ENCODE assay signal across 16 cellular contexts in genomic region chr7:9691286-9691685, GRCh38.
DNase-seq lines count a peak whose midpoint lies in the region; ATAC-seq and TF ChIP-seq lines count a peak whose summit lies in the region.
"Had no signal": no experiment of that assay in that cellular context is flagged by ENCODE, and none has a peak within 500 bp of the region (broad histone marks: within the 10 kb centered on the region; RNA-seq: fewer than 3 reads in every experiment).

No MANE protein-coding gene starts in this region.

- H4K8ac ChIP-seq in H9 (replicated peaks; ENCODE audit: insufficient read length, low read depth, low read length), result no peak overlapping the region

- H3F3A ChIP-seq in neural progenitor cell (ENCODE audit: low read depth), result no peaks in the 10 kb centered on the region

- H3K27ac ChIP-seq in H9 (ENCODE audit: insufficient read length, low read depth, low read length) (no peak overlapping the region), neural progenitor cell (no peak overlapping the region)

- no peak overlapping the region for H3K56ac ChIP-seq in H9 (ENCODE audit: insufficient read length, low read depth, low read length)

- H3K36me3 Mint-ChIP-seq in H9 (ENCODE audit: insufficient read depth in 1 of 3, low read depth in 3 of 3) (peaks cover 0 to 5% (median 0%) of the 10 kb centered on the region in 3 experiments; a peak in 4 of 7 replicates), neural progenitor cell (no peaks in the 10 kb centered on the region)
- H3K36me3 Mint-ChIP-seq: CD14-positive monocyte; CD8-positive, alpha-beta T cell; IgD-negative memory B cell had no signal

- no peak overlapping the region for H4K5ac ChIP-seq in H9 (ENCODE audit: insufficient read length, low read depth, low read length)

- H3K9me3 ChIP-seq in H9 (ENCODE audit: control insufficient read depth, low read depth, low read length) (no peaks in the 10 kb centered on the region), iPS-15b (ENCODE audit: control insufficient read depth, insufficient read depth, low read length) (no peaks in the 10 kb centered on the region), neural progenitor cell (ENCODE audit: low read depth) (no peaks in the 10 kb centered on the region)

- no peak overlapping the region for H2BK120ac ChIP-seq in H9 (ENCODE audit: low read depth, low read length, poor library complexity, severe bottlenecking)

- H3K23me2 ChIP-seq in H9 (ENCODE audit: insufficient read length, low read depth, low read length, poor library complexity, severe bottlenecking), result no peaks in the 10 kb centered on the region

- H3K36me3 ChIP-seq in iPS-15b (ENCODE audit: control insufficient read depth, insufficient read depth, low read length) (no peaks in the 10 kb centered on the region), neural progenitor cell (no peaks in the 10 kb centered on the region)

- ATAC-seq in GM19023 (IDR thresholded peaks at IDR 0.05; ENCODE audit: unreplicated experiment), result no peak
- no peak for ATAC-seq in GM21619 (IDR thresholded peaks at IDR 0.05; ENCODE audit: unreplicated experiment)
- ATAC-seq: CD8-positive, alpha-beta T cell had no signal

- H2AFZ ChIP-seq in H9 (ENCODE audit: low read length) (no peak overlapping the region), neural progenitor cell (replicated peaks) (peak overlapping the region; percentile 32)

- H2BK12ac ChIP-seq in H9 (ENCODE audit: insufficient read length, low read depth, low read length), result no peak overlapping the region

- no peak overlapping the region for H3T11ph ChIP-seq in H9 (ENCODE audit: low read length)

- H3K4ac ChIP-seq in H9 (ENCODE audit: low read depth, low read length), result no peak overlapping the region

- H3K27me3 Mint-ChIP-seq in H9 (ENCODE audit: low read depth) (no peaks in the 10 kb centered on the region), neural progenitor cell (ENCODE audit: insufficient read depth, low read depth) (no peaks in the 10 kb centered on the region)
- H3K27me3 Mint-ChIP-seq: IgD-negative memory B cell had no signal

- H4K20me1 ChIP-seq in H9 (ENCODE audit: control insufficient read depth, insufficient read depth, insufficient read length), result no peaks in the 10 kb centered on the region
- no peaks in the 10 kb centered on the region for H4K20me1 ChIP-seq in neural progenitor cell (ENCODE audit: low read depth)

- no peak overlapping the region for H3K18ac ChIP-seq in H9 (ENCODE audit: insufficient read length, low read depth, low read length)

- no peaks in the 10 kb centered on the region for H3K27me3 ChIP-seq in H9 (ENCODE audit: insufficient read depth, low read length)
- H3K27me3 ChIP-seq in iPS-15b (ENCODE audit: control insufficient read depth, insufficient read depth, low read length), result no peaks in the 10 kb centered on the region
- no peaks in the 10 kb centered on the region for H3K27me3 ChIP-seq in neural progenitor cell

- no peaks in the 10 kb centered on the region for H3K79me1 ChIP-seq in H9 (ENCODE audit: insufficient read depth, low read depth, low read length, poor library complexity, severe bottlenecking)

- H3K4me1 ChIP-seq in H9 (ENCODE audit: insufficient read depth, low read length), result no peaks in the 10 kb centered on the region; the same call in 1 of the 2 replicates
- peaks cover 4% of the 10 kb centered on the region for H3K4me1 ChIP-seq in iPS-15b (ENCODE audit: control insufficient read depth, insufficient read depth, low read length)
- peaks cover 10% of the 10 kb centered on the region for H3K4me1 ChIP-seq in neural progenitor cell

- no peak overlapping the region for H3K4me3 ChIP-seq in iPS-15b (ENCODE audit: low read depth, low read length)
- no peak overlapping the region for H3K4me3 ChIP-seq in neural progenitor cell

- CTCF ChIA-PET in GM10248 (lab: Yijun Ruan, JAX), result interaction anchor here (1.5 kb wide), 1 partner anchor 8 kb away, joined by 4 read pairs; no protein-coding TSS in a partner anchor

- no peak overlapping the region for H4K91ac ChIP-seq in H9 (ENCODE audit: insufficient read length, low read depth, low read length)

- TF ChIP-seq CTCF in H9 (conservative IDR thresholded peaks at IDR 0.05) (no peak), neural progenitor cell (IDR thresholded peaks at IDR 0.05) (no peak), GM10248 (IDR thresholded peaks at IDR 0.05; ENCODE audit: control extremely low read depth, extremely low read depth, low read depth, missing control alignments) (no peak)

- peaks cover 9 to 10% of the 10 kb centered on the region in 2 experiments for H3K4me1 Mint-ChIP-seq in H9
- peaks cover 4% of the 10 kb centered on the region for H3K4me1 Mint-ChIP-seq in neural progenitor cell
- H3K4me1 Mint-ChIP-seq: CD14-positive monocyte, IgD-negative memory B cell had no signal

- DNase-seq in H9 (peak; percentile 39), astrocyte of the hippocampus (ENCODE audit: low read depth, low spot score) (peak; percentile 5), neural progenitor cell (ENCODE audit: low spot score) (peak; percentile 41), GM10248 (ENCODE audit: extremely low spot score) (no peak)
- DNase-seq: CD8-positive, alpha-beta T cell; COR-L47; DMS153; DMS79 treated with DMSO at 0.1 percent for 48 hours; EL; GDM1; H7 had no signal

- H3K14ac ChIP-seq in H9 (ENCODE audit: insufficient read depth, low read length), result peak overlapping the region; percentile 3; the same call in 1 of the 2 replicates

- H3K4me3 Mint-ChIP-seq in H9, result no peak overlapping the region
- H3K4me3 Mint-ChIP-seq in neural progenitor cell, result no peak overlapping the region
- H3K4me3 Mint-ChIP-seq: CD14-positive monocyte; CD8-positive, alpha-beta T cell; IgD-negative memory B cell had no signal

- no peak overlapping the region for H2BK5ac ChIP-seq in H9 (ENCODE audit: insufficient read length, low read length)

- H2BK15ac ChIP-seq in H9 (ENCODE audit: low read depth, low read length), result no peak overlapping the region

- H2BK20ac ChIP-seq in H9 (ENCODE audit: low read depth, low read length, poor library complexity, severe bottlenecking), result no peak overlapping the region

- H3K9me3 Mint-ChIP-seq in H9 (peaks cover 3 to 4% of the 10 kb centered on the region in 2 experiments; a peak in 2 of 5 replicates), neural progenitor cell (peaks cover 6% of the 10 kb centered on the region)

- H3K79me2 ChIP-seq in H9 (ENCODE audit: insufficient read depth, low read length) (no peaks in the 10 kb centered on the region; the same call in 1 of the 2 replicates), neural progenitor cell (ENCODE audit: low read depth) (no peaks in the 10 kb centered on the region)

- no peak overlapping the region for H3K23ac ChIP-seq in H9 (ENCODE audit: insufficient read length, low read depth, low read length)

- H3K27ac Mint-ChIP-seq in H9, result 0 out of 7 replicates have a peak overlapping the region, but pooled peaks of 1 of the 3 experiments have one; percentile 68
- H3K27ac Mint-ChIP-seq in neural progenitor cell, result no peak overlapping the region
- H3K27ac Mint-ChIP-seq: CD8-positive, alpha-beta T cell; IgD-negative memory B cell had no signal

- POLR2A ChIA-PET in GM10248 (lab: Yijun Ruan, JAX), result no interaction called here

- no CpG with 5 or more reads among the region's 2 CpGs for WGBS in H9 (ENCODE audit: extremely low coverage, insufficient read length, low lambda C conversion rate)

- H3K4me2 ChIP-seq in H9 (ENCODE audit: insufficient read depth, insufficient read length, low read length), result no peak overlapping the region
- no peak overlapping the region for H3K4me2 ChIP-seq in neural progenitor cell

- no peak overlapping the region for H3K9ac ChIP-seq in H9 (ENCODE audit: extremely low read depth, insufficient read length, low read length)
- peak overlapping the region; percentile 24 for H3K9ac ChIP-seq in iPS-15b (ENCODE audit: low read depth, low read length)
- H3K9ac ChIP-seq in neural progenitor cell, result no peak overlapping the region

- H2AK5ac ChIP-seq in H9 (ENCODE audit: insufficient read length, low read length), result no peak overlapping the region
